14 cellular contexts compared by ENCODE assay signal in genomic region chr10:101134299-101135127, GRCh38. TPM values are rescaled to one million over a fixed set of nuclear protein-coding genes. Genes with fewer than 3 reads are reported as not detected.
DNase-seq lines count a peak whose midpoint lies in the region; ATAC-seq and TF ChIP-seq lines count a peak whose summit lies in the region.
"Had no signal": no experiment of that assay in that cellular context is flagged by ENCODE, and none has a peak within 500 bp of the region (broad histone marks: within the 10 kb centered on the region; RNA-seq: fewer than 3 reads in every experiment).

No MANE protein-coding gene starts in this region.

- peaks cover 40% of the 10 kb centered on the region for H3K4me1 ChIP-seq in CD8-positive, alpha-beta T cell (ENCODE audit: insufficient read depth, low read length)
- no peaks in the 10 kb centered on the region for H3K4me1 ChIP-seq in endodermal cell (ENCODE audit: control insufficient read depth, insufficient read depth, low read length)

- TF ChIP-seq CTCF in CD8-positive, alpha-beta T cell (IDR thresholded peaks at IDR 0.05): no peak
- TF ChIP-seq CTCF in HL-60 (IDR thresholded peaks at IDR 0.05; ENCODE audit: insufficient read depth, low read length): no peak
- TF ChIP-seq CTCF in endodermal cell (conservative IDR thresholded peaks at IDR 0.05): no peak

- no peak overlapping the region for H3K9ac ChIP-seq in endodermal cell (ENCODE audit: extremely low read depth, low read length, poor library complexity, severe bottlenecking)
- H3K9ac ChIP-seq: neural progenitor cell had no signal

- no peak overlapping the region for H3K4me3 ChIP-seq in CD8-positive, alpha-beta T cell (ENCODE audit: low read depth, low read length)
- H3K4me3 ChIP-seq in HL-60 (replicated peaks; ENCODE audit: insufficient read depth, low read length) (0 out of 2 replicates have a peak overlapping the region, but pooled peaks have one; percentile 7), endodermal cell (ENCODE audit: low read length) (no peak overlapping the region)
- H3K4me3 ChIP-seq: neural progenitor cell had no signal

- H3K27ac Mint-ChIP-seq in CD8-positive, alpha-beta T cell: no peak overlapping the region
- no peak overlapping the region for H3K27ac Mint-ChIP-seq in endodermal cell
- H3K27ac Mint-ChIP-seq: immature natural killer cell, neural progenitor cell had no signal

- CTCF ChIA-PET in CD8-positive, alpha-beta T cell (lab: Charles Lee): interaction anchor here (1.2 to 1.5 kb wide), 2 partner anchors 8 to 38 kb away, joined by 4 to 6 read pairs; no protein-coding TSS in a partner anchor

- ATAC-seq in CD8-positive, alpha-beta T cell: no peak
- ATAC-seq in HG03342 (IDR thresholded peaks at IDR 0.05; ENCODE audit: unreplicated experiment): no peak

- WGBS in endodermal cell (ENCODE audit: insufficient coverage in 1 of 2, insufficient read length in 1 of 2), 2 experiments: 4 to 6% methylated on average over 36 to 53 of the region's 60 CpGs

- peaks cover 74% of the 10 kb centered on the region for H3K27me3 Mint-ChIP-seq in CD8-positive, alpha-beta T cell (ENCODE audit: low read depth)
- peaks cover 99% of the 10 kb centered on the region for H3K27me3 Mint-ChIP-seq in endodermal cell (ENCODE audit: insufficient read depth)

- no peak for DNase-seq in CD8-positive, alpha-beta T cell
- DNase-seq in HL-60 (ENCODE audit: low read depth in 1 of 2, low spot score in 1 of 2): no peak
- DNase-seq in endodermal cell: peak; percentile 71
- DNase-seq in retina: peak; percentile 75
- no peak for DNase-seq in SKM-1 treated with dmso at 0.1 percent for 144 hours (lab: John Stamatoyannopoulos, UW; ENCODE audit: unreplicated experiment)
- no peak for DNase-seq in mesenteric fat pad (ENCODE audit: low spot score)
- DNase-seq: erythroblast, HCEC 1CT, immature natural killer cell, IMR-90, NCI-H1694 treated with DMSO at 0.1 percent for 48 hours had no signal

- no peak overlapping the region for H3K27ac ChIP-seq in CD8-positive, alpha-beta T cell (ENCODE audit: low read depth, low read length)
- H3K27ac ChIP-seq in HL-60 (replicated peaks): no peak overlapping the region
- no peak overlapping the region for H3K27ac ChIP-seq in endodermal cell (ENCODE audit: low read depth, low read length)
- H3K27ac ChIP-seq: neural progenitor cell had no signal

- no peaks in the 10 kb centered on the region for H3K36me3 Mint-ChIP-seq in CD8-positive, alpha-beta T cell
- no peaks in the 10 kb centered on the region for H3K36me3 Mint-ChIP-seq in endodermal cell (ENCODE audit: low read depth)

- peaks cover 59% of the 10 kb centered on the region for H3K27me3 ChIP-seq in CD8-positive, alpha-beta T cell (ENCODE audit: insufficient read depth, low read length)
- peaks cover 94% of the 10 kb centered on the region for H3K27me3 ChIP-seq in HL-60 (ENCODE audit: insufficient read depth, poor library complexity, severe bottlenecking)
- peaks cover 100% of the 10 kb centered on the region for H3K27me3 ChIP-seq in endodermal cell (ENCODE audit: control insufficient read depth, insufficient read depth, low read length, poor library complexity, severe bottlenecking)

- no peaks in the 10 kb centered on the region for H3K9me3 Mint-ChIP-seq in CD8-positive, alpha-beta T cell
- H3K9me3 Mint-ChIP-seq in endodermal cell: no peaks in the 10 kb centered on the region

- peak overlapping the region; percentile 53 for H3K4me3 Mint-ChIP-seq in CD8-positive, alpha-beta T cell
- H3K4me3 Mint-ChIP-seq in endodermal cell: peak overlapping the region; percentile 35

- POLR2A ChIA-PET in CD8-positive, alpha-beta T cell (lab: Charles Lee): no interaction called here

- H3K4me1 Mint-ChIP-seq in CD8-positive, alpha-beta T cell (ENCODE audit: low read depth): peaks cover 43% of the 10 kb centered on the region
- H3K4me1 Mint-ChIP-seq in endodermal cell: peaks cover 21% of the 10 kb centered on the region

- intact Hi-C loops in CD8-positive, alpha-beta T cell (cut with DNase I, micrococcal nuclease): no loop called here

- no peaks in the 10 kb centered on the region for H3K36me3 ChIP-seq in CD8-positive, alpha-beta T cell (ENCODE audit: insufficient read depth, low read length)
- no peaks in the 10 kb centered on the region for H3K36me3 ChIP-seq in endodermal cell (ENCODE audit: control insufficient read depth, insufficient read depth, low read length)
- H3K36me3 ChIP-seq: neural progenitor cell had no signal

- no peaks in the 10 kb centered on the region for H3K9me3 ChIP-seq in CD8-positive, alpha-beta T cell (ENCODE audit: low read length)
- no peaks in the 10 kb centered on the region for H3K9me3 ChIP-seq in endodermal cell (ENCODE audit: control insufficient read depth, low read length)

RNA-seq across cellular contexts. Expression of gene TLX1, which starts 3.4 kb away (rescaled TPM):
- total RNA-seq in CD8-positive, alpha-beta T cell: not detected
- not detected for total RNA-seq in endodermal cell
- 0.14 TPM for polyA plus RNA-seq in endodermal cell (2013, experiment 1 of 2)
- polyA plus RNA-seq in endodermal cell (2013, experiment 2 of 2): 0.12 TPM
- not detected for total RNA-seq in mesenteric fat pad
- total RNA-seq: IMR-90; T-helper 1 cell treated with Interleukin-12 subunit alpha and Interleukin-12 subunit beta and Interleukin-4 antibody, amounts not matched to agents 30 ng/mL and 1 ng/mL, for 36 hours had no signal
- polyA plus RNA-seq: immature natural killer cell, IMR-90 had no signal

Comparison
In these comparisons a context has a peak if more than half of its experiments do, and no peak if none do; other contexts are left out.
1. DNase-seq: peak in endodermal cell (single experiment) and retina (single experiment); none in CD8-positive, alpha-beta T cell (0 of 7), HL-60 (0 of 2), SKM-1 treated with dmso at 0.1 percent for 144 hours (single experiment) and mesenteric fat pad (single experiment).